Comparison of ENCODE assay signal across 1 cellular context in the genomic region with DNA sequence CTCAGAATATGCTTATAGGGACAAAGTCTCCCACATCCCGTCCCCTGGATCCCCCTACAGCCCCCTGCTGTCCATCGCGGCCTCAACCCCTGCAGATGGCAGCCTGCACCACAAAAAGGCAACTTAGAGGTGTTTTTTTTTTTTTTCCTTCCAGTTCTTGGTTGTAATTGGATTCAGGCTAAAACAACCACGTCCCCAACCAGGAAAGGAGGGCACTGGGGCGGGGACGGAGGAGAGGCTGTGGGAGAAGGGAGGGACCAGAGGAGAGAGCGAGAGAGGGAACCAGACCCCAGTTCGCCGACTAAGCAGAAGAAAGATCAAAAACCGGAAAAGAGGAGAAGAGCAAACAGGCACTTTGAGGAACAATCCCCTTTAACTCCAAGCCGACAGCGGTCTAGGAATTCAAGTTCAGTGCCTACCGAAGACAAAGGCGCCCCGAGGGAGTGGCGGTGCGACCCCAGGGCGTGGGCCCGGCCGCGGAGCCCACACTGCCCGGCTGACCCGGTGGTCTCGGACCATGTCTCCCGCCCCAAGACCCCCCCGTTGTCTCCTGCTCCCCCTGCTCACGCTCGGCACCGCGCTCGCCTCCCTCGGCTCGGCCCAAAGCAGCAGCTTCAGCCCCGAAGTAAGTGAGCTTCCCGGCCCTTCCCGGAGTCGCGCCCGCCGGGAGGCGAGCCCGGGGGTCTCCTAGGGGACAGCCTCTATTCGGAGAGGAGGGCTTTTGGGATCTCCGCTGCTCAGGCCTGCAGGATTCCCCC.
A peak's percentile ranks its signal among the peaks of the same experiment; 100 is the strongest.
TF ChIP-seq lines count a peak whose summit lies in the region.

A gene (plus strand): TSS at position 285 of the 758 bp plus-strand sequence. CDS start 233 bp downstream, at position 518.

TF ChIP-seq in HepG2, 621 proteins besides CTCF, POLR2A, EP300 and RAD21 (continued from another document and continues in another):
- TF ChIP-seq, protein P1, sequence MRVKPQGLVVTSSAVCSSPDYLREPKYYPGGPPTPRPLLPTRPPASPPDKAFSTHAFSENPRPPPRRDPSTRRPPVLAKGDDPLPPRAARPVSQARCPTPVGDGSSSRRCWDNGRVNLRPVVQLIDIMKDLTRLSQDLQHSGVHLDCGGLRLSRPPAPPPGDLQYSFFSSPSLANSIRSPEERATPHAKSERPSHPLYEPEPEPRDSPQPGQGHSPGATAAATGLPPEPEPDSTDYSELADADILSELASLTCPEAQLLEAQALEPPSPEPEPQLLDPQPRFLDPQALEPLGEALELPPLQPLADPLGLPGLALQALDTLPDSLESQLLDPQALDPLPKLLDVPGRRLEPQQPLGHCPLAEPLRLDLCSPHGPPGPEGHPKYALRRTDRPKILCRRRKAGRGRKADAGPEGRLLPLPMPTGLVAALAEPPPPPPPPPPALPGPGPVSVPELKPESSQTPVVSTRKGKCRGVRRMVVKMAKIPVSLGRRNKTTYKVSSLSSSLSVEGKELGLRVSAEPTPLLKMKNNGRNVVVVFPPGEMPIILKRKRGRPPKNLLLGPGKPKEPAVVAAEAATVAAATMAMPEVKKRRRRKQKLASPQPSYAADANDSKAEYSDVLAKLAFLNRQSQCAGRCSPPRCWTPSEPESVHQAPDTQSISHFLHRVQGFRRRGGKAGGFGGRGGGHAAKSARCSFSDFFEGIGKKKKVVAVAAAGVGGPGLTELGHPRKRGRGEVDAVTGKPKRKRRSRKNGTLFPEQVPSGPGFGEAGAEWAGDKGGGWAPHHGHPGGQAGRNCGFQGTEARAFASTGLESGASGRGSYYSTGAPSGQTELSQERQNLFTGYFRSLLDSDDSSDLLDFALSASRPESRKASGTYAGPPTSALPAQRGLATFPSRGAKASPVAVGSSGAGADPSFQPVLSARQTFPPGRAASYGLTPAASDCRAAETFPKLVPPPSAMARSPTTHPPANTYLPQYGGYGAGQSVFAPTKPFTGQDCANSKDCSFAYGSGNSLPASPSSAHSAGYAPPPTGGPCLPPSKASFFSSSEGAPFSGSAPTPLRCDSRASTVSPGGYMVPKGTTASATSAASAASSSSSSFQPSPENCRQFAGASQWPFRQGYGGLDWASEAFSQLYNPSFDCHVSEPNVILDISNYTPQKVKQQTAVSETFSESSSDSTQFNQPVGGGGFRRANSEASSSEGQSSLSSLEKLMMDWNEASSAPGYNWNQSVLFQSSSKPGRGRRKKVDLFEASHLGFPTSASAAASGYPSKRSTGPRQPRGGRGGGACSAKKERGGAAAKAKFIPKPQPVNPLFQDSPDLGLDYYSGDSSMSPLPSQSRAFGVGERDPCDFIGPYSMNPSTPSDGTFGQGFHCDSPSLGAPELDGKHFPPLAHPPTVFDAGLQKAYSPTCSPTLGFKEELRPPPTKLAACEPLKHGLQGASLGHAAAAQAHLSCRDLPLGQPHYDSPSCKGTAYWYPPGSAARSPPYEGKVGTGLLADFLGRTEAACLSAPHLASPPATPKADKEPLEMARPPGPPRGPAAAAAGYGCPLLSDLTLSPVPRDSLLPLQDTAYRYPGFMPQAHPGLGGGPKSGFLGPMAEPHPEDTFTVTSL (CRISPR knock-in tag; IDR thresholded peaks at IDR 0.05; ENCODE audit: borderline replicate concordance): no peak
- TF ChIP-seq ZSCAN21 (CRISPR knock-in tag; IDR thresholded peaks at IDR 0.05; ENCODE audit: borderline replicate concordance): no peak
- TF ChIP-seq MAFF (IDR thresholded peaks at IDR 0.05; ENCODE audit: low read depth, low read length): 0 out of 2 replicates have a peak, but pooled peaks have one; percentile 11
- no peak for TF ChIP-seq ZBTB1 (CRISPR knock-in tag; IDR thresholded peaks at IDR 0.05; ENCODE audit: borderline replicate concordance)
- no peak for TF ChIP-seq MIER2 (CRISPR knock-in tag; IDR thresholded peaks at IDR 0.05)
- TF ChIP-seq SRSF4 (IDR thresholded peaks at IDR 0.05; ENCODE audit: low read depth, low read length, poor library complexity, severe bottlenecking): no peak
- TF ChIP-seq SYNCRIP (IDR thresholded peaks at IDR 0.05; ENCODE audit: insufficient read depth, low read depth, low read length): no peak
- TF ChIP-seq, protein P2, sequence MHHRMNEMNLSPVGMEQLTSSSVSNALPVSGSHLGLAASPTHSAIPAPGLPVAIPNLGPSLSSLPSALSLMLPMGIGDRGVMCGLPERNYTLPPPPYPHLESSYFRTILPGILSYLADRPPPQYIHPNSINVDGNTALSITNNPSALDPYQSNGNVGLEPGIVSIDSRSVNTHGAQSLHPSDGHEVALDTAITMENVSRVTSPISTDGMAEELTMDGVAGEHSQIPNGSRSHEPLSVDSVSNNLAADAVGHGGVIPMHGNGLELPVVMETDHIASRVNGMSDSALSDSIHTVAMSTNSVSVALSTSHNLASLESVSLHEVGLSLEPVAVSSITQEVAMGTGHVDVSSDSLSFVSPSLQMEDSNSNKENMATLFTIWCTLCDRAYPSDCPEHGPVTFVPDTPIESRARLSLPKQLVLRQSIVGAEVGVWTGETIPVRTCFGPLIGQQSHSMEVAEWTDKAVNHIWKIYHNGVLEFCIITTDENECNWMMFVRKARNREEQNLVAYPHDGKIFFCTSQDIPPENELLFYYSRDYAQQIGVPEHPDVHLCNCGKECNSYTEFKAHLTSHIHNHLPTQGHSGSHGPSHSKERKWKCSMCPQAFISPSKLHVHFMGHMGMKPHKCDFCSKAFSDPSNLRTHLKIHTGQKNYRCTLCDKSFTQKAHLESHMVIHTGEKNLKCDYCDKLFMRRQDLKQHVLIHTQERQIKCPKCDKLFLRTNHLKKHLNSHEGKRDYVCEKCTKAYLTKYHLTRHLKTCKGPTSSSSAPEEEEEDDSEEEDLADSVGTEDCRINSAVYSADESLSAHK (CRISPR knock-in tag; IDR thresholded peaks at IDR 0.05; ENCODE audit: borderline replicate concordance): no peak
- TF ChIP-seq ZNF230 (CRISPR knock-in tag; IDR thresholded peaks at IDR 0.05): no peak; the same call in 1 of the 2 replicates
- 0 out of 2 replicates have a peak, but pooled peaks have one; percentile 23 for TF ChIP-seq ZNF263 (CRISPR knock-in tag; IDR thresholded peaks at IDR 0.05)
- TF ChIP-seq FOXC1 (CRISPR knock-in tag; IDR thresholded peaks at IDR 0.05; ENCODE audit: borderline replicate concordance): peak; percentile 41; the same call in 1 of the 2 replicates
- TF ChIP-seq, protein P3, sequence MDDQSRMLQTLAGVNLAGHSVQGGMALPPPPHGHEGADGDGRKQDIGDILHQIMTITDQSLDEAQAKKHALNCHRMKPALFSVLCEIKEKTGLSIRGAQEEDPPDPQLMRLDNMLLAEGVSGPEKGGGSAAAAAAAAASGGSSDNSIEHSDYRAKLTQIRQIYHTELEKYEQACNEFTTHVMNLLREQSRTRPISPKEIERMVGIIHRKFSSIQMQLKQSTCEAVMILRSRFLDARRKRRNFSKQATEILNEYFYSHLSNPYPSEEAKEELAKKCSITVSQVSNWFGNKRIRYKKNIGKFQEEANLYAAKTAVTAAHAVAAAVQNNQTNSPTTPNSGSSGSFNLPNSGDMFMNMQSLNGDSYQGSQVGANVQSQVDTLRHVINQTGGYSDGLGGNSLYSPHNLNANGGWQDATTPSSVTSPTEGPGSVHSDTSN (CRISPR knock-in tag; IDR thresholded peaks at IDR 0.05; ENCODE audit: borderline replicate concordance): no peak
- TF ChIP-seq KAT8 (CRISPR knock-in tag; IDR thresholded peaks at IDR 0.05): no peak
- TF ChIP-seq PHF5A (CRISPR knock-in tag; IDR thresholded peaks at IDR 0.05; ENCODE audit: low read depth, unreplicated experiment): no peak
- no peak for TF ChIP-seq HHEX (CRISPR knock-in tag; IDR thresholded peaks at IDR 0.05)
- no peak for TF ChIP-seq FOXA1 (IDR thresholded peaks at IDR 0.05)
- TF ChIP-seq FOXA1 (CRISPR knock-in tag; IDR thresholded peaks at IDR 0.05): no peak
- TF ChIP-seq ISL2 (CRISPR knock-in tag; IDR thresholded peaks at IDR 0.05): no peak; the same call in 1 of the 2 replicates
- peak; percentile 33; the same call in 1 of the 2 replicates for TF ChIP-seq FOSL1 (CRISPR knock-in tag; IDR thresholded peaks at IDR 0.05; ENCODE audit: borderline replicate concordance)
- TF ChIP-seq TBX3 (IDR thresholded peaks at IDR 0.05; ENCODE audit: borderline replicate concordance): no peak
- TF ChIP-seq, protein P4, sequence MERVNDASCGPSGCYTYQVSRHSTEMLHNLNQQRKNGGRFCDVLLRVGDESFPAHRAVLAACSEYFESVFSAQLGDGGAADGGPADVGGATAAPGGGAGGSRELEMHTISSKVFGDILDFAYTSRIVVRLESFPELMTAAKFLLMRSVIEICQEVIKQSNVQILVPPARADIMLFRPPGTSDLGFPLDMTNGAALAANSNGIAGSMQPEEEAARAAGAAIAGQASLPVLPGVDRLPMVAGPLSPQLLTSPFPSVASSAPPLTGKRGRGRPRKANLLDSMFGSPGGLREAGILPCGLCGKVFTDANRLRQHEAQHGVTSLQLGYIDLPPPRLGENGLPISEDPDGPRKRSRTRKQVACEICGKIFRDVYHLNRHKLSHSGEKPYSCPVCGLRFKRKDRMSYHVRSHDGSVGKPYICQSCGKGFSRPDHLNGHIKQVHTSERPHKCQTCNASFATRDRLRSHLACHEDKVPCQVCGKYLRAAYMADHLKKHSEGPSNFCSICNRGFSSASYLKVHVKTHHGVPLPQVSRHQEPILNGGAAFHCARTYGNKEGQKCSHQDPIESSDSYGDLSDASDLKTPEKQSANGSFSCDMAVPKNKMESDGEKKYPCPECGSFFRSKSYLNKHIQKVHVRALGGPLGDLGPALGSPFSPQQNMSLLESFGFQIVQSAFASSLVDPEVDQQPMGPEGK (CRISPR knock-in tag; IDR thresholded peaks at IDR 0.05): 0 out of 2 replicates have a peak, but pooled peaks have one; percentile 8
- TF ChIP-seq, protein P5, sequence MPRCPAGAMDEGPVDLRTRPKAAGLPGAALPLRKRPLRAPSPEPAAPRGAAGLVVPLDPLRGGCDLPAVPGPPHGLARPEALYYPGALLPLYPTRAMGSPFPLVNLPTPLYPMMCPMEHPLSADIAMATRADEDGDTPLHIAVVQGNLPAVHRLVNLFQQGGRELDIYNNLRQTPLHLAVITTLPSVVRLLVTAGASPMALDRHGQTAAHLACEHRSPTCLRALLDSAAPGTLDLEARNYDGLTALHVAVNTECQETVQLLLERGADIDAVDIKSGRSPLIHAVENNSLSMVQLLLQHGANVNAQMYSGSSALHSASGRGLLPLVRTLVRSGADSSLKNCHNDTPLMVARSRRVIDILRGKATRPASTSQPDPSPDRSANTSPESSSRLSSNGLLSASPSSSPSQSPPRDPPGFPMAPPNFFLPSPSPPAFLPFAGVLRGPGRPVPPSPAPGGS (CRISPR knock-in tag; IDR thresholded peaks at IDR 0.05): 0 out of 2 replicates have a peak, but pooled peaks have one; percentile 7
- no peak for TF ChIP-seq CEBPG (CRISPR knock-in tag; IDR thresholded peaks at IDR 0.05)
- no peak for TF ChIP-seq PAX8 (CRISPR knock-in tag; IDR thresholded peaks at IDR 0.05; ENCODE audit: borderline replicate concordance)
- TF ChIP-seq IRF2 (CRISPR knock-in tag; IDR thresholded peaks at IDR 0.05): 0 out of 2 replicates have a peak, but pooled peaks have one; percentile 25
- TF ChIP-seq, protein P6, sequence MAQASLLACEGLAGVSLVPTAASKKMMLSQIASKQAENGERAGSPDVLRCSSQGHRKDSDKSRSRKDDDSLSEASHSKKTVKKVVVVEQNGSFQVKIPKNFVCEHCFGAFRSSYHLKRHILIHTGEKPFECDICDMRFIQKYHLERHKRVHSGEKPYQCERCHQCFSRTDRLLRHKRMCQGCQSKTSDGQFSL (CRISPR knock-in tag; IDR thresholded peaks at IDR 0.05): no peak
- TF ChIP-seq SRF (IDR thresholded peaks at IDR 0.05; ENCODE audit: low read depth, low read length): no peak
- TF ChIP-seq ZFP36L2 (CRISPR knock-in tag; IDR thresholded peaks at IDR 0.05): no peak
- TF ChIP-seq, protein P7, sequence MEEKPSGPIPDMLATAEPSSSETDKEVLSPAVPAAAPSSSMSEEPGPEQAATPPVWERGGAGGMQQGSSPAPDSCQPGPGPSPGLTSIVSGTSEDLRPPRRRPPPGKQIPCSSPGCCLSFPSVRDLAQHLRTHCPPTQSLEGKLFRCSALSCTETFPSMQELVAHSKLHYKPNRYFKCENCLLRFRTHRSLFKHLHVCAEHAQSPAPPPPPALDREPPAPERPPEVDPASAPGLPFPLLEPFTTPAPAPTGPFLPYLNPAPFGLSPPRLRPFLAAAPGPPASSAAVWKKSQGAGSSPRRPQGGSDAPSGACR (CRISPR knock-in tag; IDR thresholded peaks at IDR 0.05): no peak; the same call in 1 of the 2 replicates
- TF ChIP-seq KAT2B (IDR thresholded peaks at IDR 0.05; ENCODE audit: borderline replicate concordance, low read depth, low read length): no peak
- TF ChIP-seq, protein P8, sequence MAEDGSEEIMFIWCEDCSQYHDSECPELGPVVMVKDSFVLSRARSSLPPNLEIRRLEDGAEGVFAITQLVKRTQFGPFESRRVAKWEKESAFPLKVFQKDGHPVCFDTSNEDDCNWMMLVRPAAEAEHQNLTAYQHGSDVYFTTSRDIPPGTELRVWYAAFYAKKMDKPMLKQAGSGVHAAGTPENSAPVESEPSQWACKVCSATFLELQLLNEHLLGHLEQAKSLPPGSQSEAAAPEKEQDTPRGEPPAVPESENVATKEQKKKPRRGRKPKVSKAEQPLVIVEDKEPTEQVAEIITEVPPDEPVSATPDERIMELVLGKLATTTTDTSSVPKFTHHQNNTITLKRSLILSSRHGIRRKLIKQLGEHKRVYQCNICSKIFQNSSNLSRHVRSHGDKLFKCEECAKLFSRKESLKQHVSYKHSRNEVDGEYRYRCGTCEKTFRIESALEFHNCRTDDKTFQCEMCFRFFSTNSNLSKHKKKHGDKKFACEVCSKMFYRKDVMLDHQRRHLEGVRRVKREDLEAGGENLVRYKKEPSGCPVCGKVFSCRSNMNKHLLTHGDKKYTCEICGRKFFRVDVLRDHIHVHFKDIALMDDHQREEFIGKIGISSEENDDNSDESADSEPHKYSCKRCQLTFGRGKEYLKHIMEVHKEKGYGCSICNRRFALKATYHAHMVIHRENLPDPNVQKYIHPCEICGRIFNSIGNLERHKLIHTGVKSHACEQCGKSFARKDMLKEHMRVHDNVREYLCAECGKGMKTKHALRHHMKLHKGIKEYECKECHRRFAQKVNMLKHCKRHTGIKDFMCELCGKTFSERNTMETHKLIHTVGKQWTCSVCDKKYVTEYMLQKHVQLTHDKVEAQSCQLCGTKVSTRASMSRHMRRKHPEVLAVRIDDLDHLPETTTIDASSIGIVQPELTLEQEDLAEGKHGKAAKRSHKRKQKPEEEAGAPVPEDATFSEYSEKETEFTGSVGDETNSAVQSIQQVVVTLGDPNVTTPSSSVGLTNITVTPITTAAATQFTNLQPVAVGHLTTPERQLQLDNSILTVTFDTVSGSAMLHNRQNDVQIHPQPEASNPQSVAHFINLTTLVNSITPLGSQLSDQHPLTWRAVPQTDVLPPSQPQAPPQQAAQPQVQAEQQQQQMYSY (CRISPR knock-in tag; IDR thresholded peaks at IDR 0.05): no peak; the same call in 1 of the 2 replicates
- no peak for TF ChIP-seq ATF7-NPFF (CRISPR knock-in tag; IDR thresholded peaks at IDR 0.05; ENCODE audit: low read depth)
- no peak; the same call in 1 of the 2 replicates for TF ChIP-seq ZBTB38 (CRISPR knock-in tag; IDR thresholded peaks at IDR 0.05)
- no peak for TF ChIP-seq JUND (CRISPR knock-in tag; IDR thresholded peaks at IDR 0.05)
